11 cellular contexts compared by ENCODE assay signal in the genomic region with DNA sequence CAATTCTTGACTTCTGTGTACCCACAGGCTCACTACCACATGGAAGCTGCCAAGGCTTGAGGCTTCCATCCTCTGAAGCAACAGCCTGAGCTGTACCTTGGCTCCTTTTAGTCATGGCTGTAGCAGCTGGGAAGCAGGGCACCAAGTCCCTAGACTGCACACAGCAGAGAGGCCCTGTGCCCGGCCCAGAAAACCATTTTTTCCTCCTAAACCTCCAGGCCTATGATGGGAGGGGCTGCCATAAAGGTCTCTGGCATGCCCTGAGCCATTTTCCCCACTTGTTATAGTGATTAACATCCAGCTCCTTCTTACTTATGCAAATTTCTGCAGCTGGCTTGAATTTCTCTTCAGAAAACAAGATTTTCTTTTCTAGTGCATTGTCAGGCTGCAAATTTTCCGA.
"Had no signal": no experiment of that assay in that cellular context is flagged by ENCODE, and none has a peak within 500 bp of the region (broad histone marks: within the 10 kb centered on the region; RNA-seq: fewer than 3 reads in every experiment).

No MANE protein-coding gene starts in this region.

- H3K9ac ChIP-seq: GM23248 had no signal

- H3K4me3 Mint-ChIP-seq: GM23338, H9, HFFc6 had no signal

- FAIRE-seq: H1, H54 had no signal

- H3K4me1 Mint-ChIP-seq: GM23338, H9 had no signal

- H2AFZ ChIP-seq: GM23248, GM23338 had no signal

- ATAC-seq: GM23338, HCT116 had no signal

- H3K4me3 ChIP-seq: GM23248, GM23338, HAP-1 had no signal

- H3K27ac Mint-ChIP-seq: GM23338, H9, HFFc6 had no signal

- H3K4me2 ChIP-seq: GM23338 had no signal

- H3K27ac ChIP-seq: GM23248 had no signal

- H3K36me3 ChIP-seq: HAP-1 had no signal

- H3K4me1 ChIP-seq: HAP-1 had no signal

- DNase-seq: GM23248, GOT3, H7, H9, HCEC 1CT, HFFc6 had no signal
